ENCODE assay signal across 8 cellular contexts in the genomic region with DNA sequence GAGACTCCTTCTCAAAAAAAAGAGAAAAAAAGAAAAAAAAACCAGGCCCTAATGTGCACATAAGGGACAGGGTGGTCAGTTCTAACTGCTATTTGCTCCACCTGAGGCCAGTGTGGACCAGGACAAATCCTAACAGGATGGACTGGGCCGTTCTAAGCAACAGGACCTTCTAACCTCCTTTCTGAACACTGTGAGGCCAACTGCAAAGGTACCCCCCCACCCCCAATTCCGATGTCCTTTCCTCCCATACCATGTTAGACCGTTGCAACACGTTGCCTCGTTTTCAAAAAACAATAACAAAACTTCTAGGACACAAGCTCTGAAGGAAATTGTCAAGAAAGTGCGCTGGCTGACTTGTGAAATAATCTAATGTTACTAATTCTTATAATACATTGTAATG. TPM values are rescaled to one million over a fixed set of nuclear protein-coding genes. Genes with fewer than 3 reads are reported as not detected.
A peak's percentile ranks its signal among the peaks of the same experiment; 100 is the strongest.
DNase-seq lines count a peak whose midpoint lies in the region; ATAC-seq and TF ChIP-seq lines count a peak whose summit lies in the region.

No MANE protein-coding gene starts in this region.

- no peak for TF ChIP-seq CTCF in BE2C (IDR thresholded peaks at IDR 0.05; ENCODE audit: low read depth, low read length)
- TF ChIP-seq CTCF in KMS-11 (conservative IDR thresholded peaks at IDR 0.05; ENCODE audit: low read depth, low read length): no peak
- TF ChIP-seq CTCF in chondrocyte (IDR thresholded peaks at IDR 0.05): no peak

- peaks cover 61% of the 10 kb centered on the region for H3K79me2 ChIP-seq in KMS-11 (ENCODE audit: insufficient read depth, low read depth)

- peak overlapping the region; percentile 73 for H3K9ac ChIP-seq in KMS-11

- H3K4me1 ChIP-seq in BE2C: no peaks in the 10 kb centered on the region
- peaks cover 22% of the 10 kb centered on the region for H3K4me1 ChIP-seq in KMS-11 (ENCODE audit: low read depth, poor library complexity, severe bottlenecking)
- H3K4me1 ChIP-seq in naive thymus-derived CD4-positive, alpha-beta T cell (ENCODE audit: control insufficient read depth in 2 of 2, insufficient read depth in 2 of 2, low read length in 2 of 2): peaks cover 26 to 27% of the 10 kb centered on the region in 2 donors

- peak overlapping the region; percentile 89 for H3K27ac Mint-ChIP-seq in chondrocyte (ENCODE audit: unreplicated experiment)
- peak overlapping the region; percentile 48 to 88 (median 77) for H3K27ac Mint-ChIP-seq in naive thymus-derived CD4-positive, alpha-beta T cell

- peak overlapping the region; percentile 56 for H3K27ac ChIP-seq in KMS-11
- H3K27ac ChIP-seq in naive thymus-derived CD4-positive, alpha-beta T cell (ENCODE audit: low read depth, low read length): peak overlapping the region; percentile 67

- ATAC-seq in naive thymus-derived CD4-positive, alpha-beta T cell: no peak
- ATAC-seq in HG02973 (IDR thresholded peaks at IDR 0.05; ENCODE audit: unreplicated experiment): no peak

- peaks cover 10% of the 10 kb centered on the region for H3K36me3 Mint-ChIP-seq in chondrocyte (ENCODE audit: low read depth)
- H3K36me3 Mint-ChIP-seq in naive thymus-derived CD4-positive, alpha-beta T cell: peaks cover 0 to 21% (median 7%) of the 10 kb centered on the region in 5 donors

- DNase-seq in BE2C: no peak
- DNase-seq in chondrocyte (ENCODE audit: low spot score): no peak
- DNase-seq in naive thymus-derived CD4-positive, alpha-beta T cell: no peak
- no peak for DNase-seq in stimulated activated CD4-positive, alpha-beta T cell treated with anti-CD3 and anti-CD28 coated beads, Interleukin-4, amount 100 ng/mL, for 4 hours
- DNase-seq in activated CD4-positive, CD25-positive, alpha-beta regulatory T cell (lab: John Stamatoyannopoulos, UW): no peak
- no peak for DNase-seq in NCI-H1417 treated with DMSO at 0.1 percent for 48 hours (lab: John Stamatoyannopoulos, UW)

- H3K4me2 ChIP-seq in KMS-11: peak overlapping the region; percentile 78

- no peaks in the 10 kb centered on the region for H3K27me3 Mint-ChIP-seq in chondrocyte (ENCODE audit: low read depth)
- H3K27me3 Mint-ChIP-seq in naive thymus-derived CD4-positive, alpha-beta T cell: no peaks in the 10 kb centered on the region

- peak overlapping the region; percentile 70 for H2AFZ ChIP-seq in KMS-11 (ENCODE audit: low read depth)

- POLR2A ChIA-PET in naive thymus-derived CD4-positive, alpha-beta T cell (lab: Charles Lee): interaction anchor here (0.6 kb wide), 1 partner anchor 9 kb away, joined by 3 read pairs; no protein-coding TSS in a partner anchor

- H3K9me3 Mint-ChIP-seq in chondrocyte (ENCODE audit: low read depth): no peaks in the 10 kb centered on the region
- peaks cover 0 to 1% (median 0%) of the 10 kb centered on the region in 11 donors for H3K9me3 Mint-ChIP-seq in naive thymus-derived CD4-positive, alpha-beta T cell

- H3K4me3 ChIP-seq in BE2C (ENCODE audit: low read depth, low read length) (peak overlapping the region; percentile 90), KMS-11 (IDR thresholded peaks at IDR 0.05; ENCODE audit: insufficient read depth, low read depth, low read length) (peak overlapping the region; percentile 92)
- H3K4me3 ChIP-seq in naive thymus-derived CD4-positive, alpha-beta T cell (ENCODE audit: low read length): peak overlapping the region; percentile 57

- H3K4me1 Mint-ChIP-seq in chondrocyte (ENCODE audit: low read depth): peaks cover 42% of the 10 kb centered on the region
- peaks cover 34 to 48% (median 42%) of the 10 kb centered on the region in 7 donors for H3K4me1 Mint-ChIP-seq in naive thymus-derived CD4-positive, alpha-beta T cell

- intact Hi-C loops in naive thymus-derived CD4-positive, alpha-beta T cell (cut with micrococcal nuclease): loop anchor here (2.0 to 5.0 kb wide), 4 partner anchors 245 to 1048 kb away; a partner anchor contains a TSS

- CTCF ChIA-PET in naive thymus-derived CD4-positive, alpha-beta T cell (lab: Charles Lee): no interaction called here

- no peaks in the 10 kb centered on the region for H3K27me3 ChIP-seq in BE2C
- no peaks in the 10 kb centered on the region for H3K27me3 ChIP-seq in KMS-11 (ENCODE audit: insufficient read depth, low read depth)
- H3K27me3 ChIP-seq in naive thymus-derived CD4-positive, alpha-beta T cell (ENCODE audit: control insufficient read depth in 2 of 2, insufficient read depth in 2 of 2, low read length in 2 of 2): no peaks in the 10 kb centered on the region

- peak overlapping the region; percentile 76 for H3K4me3 Mint-ChIP-seq in chondrocyte (ENCODE audit: unreplicated experiment)
- H3K4me3 Mint-ChIP-seq in naive thymus-derived CD4-positive, alpha-beta T cell: peak overlapping the region; percentile 73 to 88 (median 84)

- H3K36me3 ChIP-seq in BE2C: peaks cover 58% of the 10 kb centered on the region
- H3K36me3 ChIP-seq in KMS-11 (ENCODE audit: insufficient read depth): no peaks in the 10 kb centered on the region; the same call in 1 of the 2 replicates
- peaks cover 0 to 28% (median 0%) of the 10 kb centered on the region in 3 experiments for H3K36me3 ChIP-seq in naive thymus-derived CD4-positive, alpha-beta T cell (ENCODE audit: control insufficient read depth in 2 of 3, insufficient read depth in 3 of 3, low read length in 3 of 3)

- H3K9me3 ChIP-seq in BE2C: no peaks in the 10 kb centered on the region
- H3K9me3 ChIP-seq in naive thymus-derived CD4-positive, alpha-beta T cell (ENCODE audit: control insufficient read depth in 2 of 3, low read length in 3 of 3): no peaks in the 10 kb centered on the region

- H4K20me1 ChIP-seq in KMS-11 (ENCODE audit: insufficient read depth): peaks cover 8% of the 10 kb centered on the region; the same call in 1 of the 2 replicates

RNA-seq across cellular contexts. Expression of a gene that starts 1.2 kb away (rescaled TPM):
- 178 TPM for polyA plus RNA-seq in BE2C (2012; ENCODE audit: insufficient read depth, insufficient read length, low read depth)
- 40.9 to 42.4 TPM (median 41.4 TPM) in 3 replicates for total RNA-seq in chondrocyte
- total RNA-seq in naive thymus-derived CD4-positive, alpha-beta T cell: 10 to 100 TPM; 26.4 to 34.8 (median 28.1) TPM
- polyA plus RNA-seq in naive thymus-derived CD4-positive, alpha-beta T cell: 10 to 100 TPM; 30.8 to 56.2 TPM

RNA-seq across cellular contexts. Expression of a gene that starts 1.7 kb away (rescaled TPM):
- polyA plus RNA-seq in BE2C (2012; ENCODE audit: insufficient read depth, insufficient read length, low read depth): 287 TPM
- total RNA-seq in chondrocyte: 53.1 to 64.0 TPM (median 57.2 TPM) in 3 replicates
- total RNA-seq in naive thymus-derived CD4-positive, alpha-beta T cell: 100 to 1,000 TPM in 2 of 5 experiments, 10 to 100 TPM in 3; 87.2 to 131 (median 95.0) TPM
- 10 to 100 TPM; 49.7 to 59.2 TPM for polyA plus RNA-seq in naive thymus-derived CD4-positive, alpha-beta T cell

RNA-seq across cellular contexts. Expression of a gene that starts 50.9 kb away (rescaled TPM):
- polyA plus RNA-seq in BE2C (2012; ENCODE audit: insufficient read depth, insufficient read length, low read depth): 71.9 TPM
- total RNA-seq in chondrocyte: 22.7 to 32.7 TPM (median 23.1 TPM) in 3 replicates
- 10 to 100 TPM; 12.0 to 65.7 (median 17.0) TPM for total RNA-seq in naive thymus-derived CD4-positive, alpha-beta T cell
- polyA plus RNA-seq in naive thymus-derived CD4-positive, alpha-beta T cell: 10 to 100 TPM; 34.9 to 45.7 TPM
